8 cellular contexts compared by ENCODE assay signal in the genomic region with DNA sequence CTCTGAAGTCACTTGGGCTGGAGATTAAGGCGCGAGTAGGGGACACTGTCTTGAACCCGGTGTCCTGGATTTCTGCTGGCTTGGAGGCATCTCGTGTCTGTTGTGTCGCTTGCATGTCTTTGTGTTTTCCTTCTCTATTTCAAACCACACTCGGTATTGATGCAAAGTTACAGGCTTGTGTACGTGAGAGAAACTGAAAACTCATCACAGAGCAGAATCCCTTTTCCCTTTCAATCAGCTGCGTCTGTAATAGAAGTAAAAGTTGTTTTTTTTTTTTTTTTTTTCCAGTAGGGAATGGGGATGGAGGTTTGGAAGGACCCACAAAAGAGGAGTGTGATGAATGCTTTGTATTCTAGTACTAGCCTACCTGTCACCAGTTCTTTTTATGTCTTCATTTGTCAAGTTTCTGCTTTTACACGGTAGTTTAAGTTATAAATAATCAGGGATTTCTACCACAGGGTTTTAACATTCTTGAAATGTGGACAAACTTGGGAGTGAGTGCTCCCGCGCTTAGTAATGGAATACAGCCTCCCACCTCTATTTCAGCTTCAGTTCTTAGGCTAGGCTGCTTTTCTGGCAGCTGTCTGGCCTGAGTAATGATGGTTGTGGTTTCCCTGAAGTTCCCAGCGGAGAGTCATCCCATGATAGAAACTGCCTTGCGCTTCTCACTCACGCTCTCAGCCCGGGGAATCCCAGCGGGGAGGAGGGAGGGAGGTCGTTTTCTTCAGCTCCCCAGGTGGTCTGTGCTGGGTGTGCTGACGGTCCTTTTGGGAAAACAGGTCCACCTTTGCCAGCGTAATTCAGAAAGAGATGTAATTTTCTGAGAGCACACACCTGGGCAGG. TPM values are rescaled to one million over a fixed set of nuclear protein-coding genes. Genes with fewer than 3 reads are reported as not detected.
A peak's percentile ranks its signal among the peaks of the same experiment; 100 is the strongest.
DNase-seq lines count a peak whose midpoint lies in the region; ATAC-seq and TF ChIP-seq lines count a peak whose summit lies in the region.

No MANE protein-coding gene starts in this region.

- H3K9me2 ChIP-seq in DOHH2 (replicated peaks; ENCODE audit: control insufficient read depth, low read length), result no peaks in the 10 kb centered on the region

- H3K27me3 Mint-ChIP-seq in central memory CD8-positive, alpha-beta T cell, result peaks cover 34% of the 10 kb centered on the region

- H3K4me1 Mint-ChIP-seq in central memory CD8-positive, alpha-beta T cell, result peaks cover 26% of the 10 kb centered on the region

- H3K36me3 ChIP-seq in DOHH2 (ENCODE audit: control insufficient read depth, low read length), result no peaks in the 10 kb centered on the region

- H3K27ac ChIP-seq in DOHH2 (ENCODE audit: low read depth, low read length), result no peak overlapping the region

- H3K4me3 Mint-ChIP-seq in central memory CD8-positive, alpha-beta T cell, result peak overlapping the region; percentile 73

- H3K27ac Mint-ChIP-seq in central memory CD8-positive, alpha-beta T cell (ENCODE audit: low read depth), result no peak overlapping the region

- in situ Hi-C loops in SK-MEL-5 (cut with HindIII; ENCODE audit: low pct_unique_long_range_greater_than_20kb, low sequenced_read_pairs), result loop anchor here (25.0 kb wide), 2 partner anchors 88 to 162 kb away; partner anchors contain the start of gene ENTREP1

- H3K4me1 ChIP-seq in DOHH2 (ENCODE audit: control insufficient read depth, low read length), result peaks cover 36% of the 10 kb centered on the region

- ATAC-seq in GM19372 (IDR thresholded peaks at IDR 0.05; ENCODE audit: low read depth, unreplicated experiment) (peak; percentile 31), HG03378 (IDR thresholded peaks at IDR 0.05; ENCODE audit: unreplicated experiment) (peak; percentile 63)
- peak; percentile 11 for ATAC-seq in central memory CD8-positive, alpha-beta T cell (replicated peaks; ENCODE audit: extremely low read depth, poor library complexity, severe bottlenecking)

- peaks cover 3% of the 10 kb centered on the region for H3K36me3 Mint-ChIP-seq in central memory CD8-positive, alpha-beta T cell (ENCODE audit: insufficient read depth)

- H3F3A ChIP-seq in DOHH2 (ENCODE audit: control insufficient read depth, insufficient read depth), result peaks cover 3% of the 10 kb centered on the region; the same call in 1 of the 2 replicates

- H3K79me2 ChIP-seq in DOHH2 (ENCODE audit: control insufficient read depth, low read length), result peaks cover 45% of the 10 kb centered on the region

- H3K27me3 ChIP-seq in DOHH2 (ENCODE audit: control insufficient read depth, low read length), result no peaks in the 10 kb centered on the region

- DNase-seq in SK-MEL-5 (ENCODE audit: low read depth, low spot score), result peak; percentile 84
- DNase-seq in central memory CD8-positive, alpha-beta T cell (ENCODE audit: low spot score in 2 of 2), result no peak
- DNase-seq in kidney tubule cell (ENCODE audit: low spot score), result peak; percentile 96
- peak; percentile 42 for DNase-seq in stimulated activated CD4-positive, alpha-beta T cell treated with anti-CD3 and anti-CD28 coated beads, Interleukin-4, amount 100 ng/mL, for 1 hour
- DNase-seq in cerebellum (ENCODE audit: low spot score), result no peak

- H3K4me3 ChIP-seq in DOHH2 (ENCODE audit: low read length), result peak overlapping the region; percentile 97

- H3K4me2 ChIP-seq in DOHH2 (ENCODE audit: low read length), result peak overlapping the region; percentile 78

- no peaks in the 10 kb centered on the region for H3K9me3 ChIP-seq in DOHH2 (ENCODE audit: control insufficient read depth, insufficient read depth, low read length)

- no peaks in the 10 kb centered on the region for H4K20me1 ChIP-seq in DOHH2 (ENCODE audit: control insufficient read depth, insufficient read depth, low read depth, low read length)

- H3K9me3 Mint-ChIP-seq in central memory CD8-positive, alpha-beta T cell, result no peaks in the 10 kb centered on the region

- TF ChIP-seq CTCF in DOHH2 (IDR thresholded peaks at IDR 0.05; ENCODE audit: low read depth, low read length, poor library complexity, severe bottlenecking), result no peak

RNA-seq across cellular contexts. Expression of gene TJP2, which starts 0.8 kb away (rescaled TPM):
- 12.1 and 15.2 TPM in 2 replicates for total RNA-seq in SK-MEL-5 (2014; rRNA removed; shearing (Covaris generic))
- 19.6 and 22.1 TPM in 2 replicates for polyA plus RNA-seq in SK-MEL-5 (2015; cell fraction: cytosol; rRNA removed)
- polyA plus RNA-seq in SK-MEL-5 (2015; cell fraction: nucleus; rRNA removed), result 13.5 and 38.3 TPM in 2 replicates
- total RNA-seq in cerebellum, result 23.0 TPM

Comparison
In these comparisons a context has a peak if more than half of its experiments do, and no peak if none do; other contexts are left out.
1. ATAC-seq: peak in every context shown above with its lines; median percentile 63 in HG03378; 31 in GM19372; 11 in central memory CD8-positive, alpha-beta T cell.
2. DNase-seq: peak in SK-MEL-5 (single experiment), kidney tubule cell (single experiment) and stimulated activated CD4-positive, alpha-beta T cell treated with anti-CD3 and anti-CD28 coated beads, Interleukin-4, amount 100 ng/mL, for 1 hour (single experiment); none in central memory CD8-positive, alpha-beta T cell (0 of 2) and cerebellum (single experiment).